ENCODE assay signal across 5 cellular contexts in genomic region chr11:98153752-98154151, GRCh38.
"Had no signal": no experiment of that assay in that cellular context is flagged by ENCODE, and none has a peak within 500 bp of the region (broad histone marks: within the 10 kb centered on the region; RNA-seq: fewer than 3 reads in every experiment).

No MANE protein-coding gene starts in this region.

- H3K27ac ChIP-seq: HL-60, KMS-11 had no signal

- H3K9ac ChIP-seq: KMS-11 had no signal

- H3K4me2 ChIP-seq: KMS-11 had no signal

- DNase-seq: IMR-90 had no signal

- ATAC-seq: HepG2 had no signal

- FAIRE-seq: HepG2, HTR-8/SVneo had no signal
